Comparison of ENCODE assay signal across 12 cellular contexts in genomic region chr14:52399886-52400599, GRCh38.
A peak's percentile ranks its signal among the peaks of the same experiment; 100 is the strongest.
DNase-seq lines count a peak whose midpoint lies in the region; ATAC-seq, FAIRE-seq and TF ChIP-seq lines count a peak whose summit lies in the region.
"Had no signal": no experiment of that assay in that cellular context is flagged by ENCODE, and none has a peak within 500 bp of the region (broad histone marks: within the 10 kb centered on the region; RNA-seq: fewer than 3 reads in every experiment).

No MANE protein-coding gene starts in this region.

- DNase-seq in ELF-1 (ENCODE audit: low read depth, low spot score) (peak; percentile 3), HL-60 (ENCODE audit: low read depth in 1 of 2, low spot score in 1 of 2) (peak; percentile 34 to 46), astrocyte (ENCODE audit: low read depth) (peak; percentile 27), mucosa of descending colon (peak in 2 of 3 donors; percentile 46 to 50), GM19240 (ENCODE audit: insufficient read length, low spot score) (no peak), left lobe of liver (ENCODE audit: low spot score) (no peak)
- DNase-seq: left ventricle myocardium superior, NCI-H1436 treated with DMSO at 0.1 percent for 48 hours had no signal

- H3K4me1 Mint-ChIP-seq in astrocyte (ENCODE audit: low read depth, unreplicated experiment) = peaks cover 4% of the 10 kb centered on the region

- no peaks in the 10 kb centered on the region for H3K36me3 ChIP-seq in astrocyte (ENCODE audit: insufficient read depth, low read length)
- H3K36me3 ChIP-seq in mucosa of descending colon (ENCODE audit: low read depth) = no peaks in the 10 kb centered on the region

- H3K27me3 ChIP-seq in HL-60 (ENCODE audit: insufficient read depth, poor library complexity, severe bottlenecking) (no peaks in the 10 kb centered on the region), astrocyte (ENCODE audit: insufficient read depth, low read length) (no peaks in the 10 kb centered on the region)

- intact Hi-C loops in mucosa of descending colon (cut with DNase I, micrococcal nuclease) = no loop called here

- H3K4me3 ChIP-seq in HL-60 (replicated peaks; ENCODE audit: insufficient read depth, low read length) (no peak overlapping the region), astrocyte (ENCODE audit: insufficient read depth, low read depth, low read length) (no peak overlapping the region), mucosa of descending colon (no peak overlapping the region)

- no peak overlapping the region for H3K27ac Mint-ChIP-seq in astrocyte (ENCODE audit: unreplicated experiment)
- H3K27ac Mint-ChIP-seq: type B pancreatic cell had no signal

- H3K4me2 ChIP-seq in astrocyte (ENCODE audit: low read length) = no peak overlapping the region

- H4K20me1 ChIP-seq in astrocyte (ENCODE audit: insufficient read depth, low read length) = no peaks in the 10 kb centered on the region

- no peaks in the 10 kb centered on the region for H3K4me1 ChIP-seq in astrocyte (ENCODE audit: insufficient read depth, low read length)
- peaks cover 19% of the 10 kb centered on the region for H3K4me1 ChIP-seq in mucosa of descending colon (ENCODE audit: low read depth)

- H3K79me2 ChIP-seq in astrocyte (ENCODE audit: insufficient read depth, low read length) = no peaks in the 10 kb centered on the region

- no peak for TF ChIP-seq CTCF in HL-60 (IDR thresholded peaks at IDR 0.05; ENCODE audit: insufficient read depth, low read length)
- TF ChIP-seq CTCF in astrocyte (IDR thresholded peaks at IDR 0.05; ENCODE audit: insufficient read depth, low read depth, low read length) = peak; percentile 15
- TF ChIP-seq CTCF in mucosa of descending colon (IDR thresholded peaks at IDR 0.05) = no peak

- no peak overlapping the region for H3K4me3 Mint-ChIP-seq in astrocyte (ENCODE audit: unreplicated experiment)
- H3K4me3 Mint-ChIP-seq: type B pancreatic cell had no signal

- no peaks in the 10 kb centered on the region for H3K36me3 Mint-ChIP-seq in astrocyte (ENCODE audit: low read depth, unreplicated experiment)
- H3K36me3 Mint-ChIP-seq: type B pancreatic cell had no signal

- H3K9me3 Mint-ChIP-seq in astrocyte (ENCODE audit: unreplicated experiment) = no peaks in the 10 kb centered on the region
- H3K9me3 Mint-ChIP-seq: type B pancreatic cell had no signal

- peaks cover 3% of the 10 kb centered on the region for H3K27me3 Mint-ChIP-seq in astrocyte (ENCODE audit: low read depth, unreplicated experiment)
- H3K27me3 Mint-ChIP-seq: type B pancreatic cell had no signal

- H2AFZ ChIP-seq in astrocyte (ENCODE audit: low read depth, low read length) = no peak overlapping the region

- no peak overlapping the region for H3K27ac ChIP-seq in HL-60 (replicated peaks)
- H3K27ac ChIP-seq in astrocyte (ENCODE audit: low read depth, low read length) = no peak overlapping the region

- ATAC-seq in mucosa of descending colon (peak; percentile 80), left lobe of liver (no peak), GM18520 (IDR thresholded peaks at IDR 0.05; ENCODE audit: unreplicated experiment) (no peak), GM21367 (IDR thresholded peaks at IDR 0.05; ENCODE audit: unreplicated experiment) (no peak)
- ATAC-seq: left ventricle myocardium superior had no signal

- H3K9ac ChIP-seq in astrocyte (ENCODE audit: low read length) = no peak overlapping the region

- FAIRE-seq in astrocyte (lab: Jason Lieb, UNC) = no peak
- FAIRE-seq: TTC549 had no signal

- no peaks in the 10 kb centered on the region for H3K9me3 ChIP-seq in astrocyte (ENCODE audit: insufficient read depth, low read depth, low read length)
- no peaks in the 10 kb centered on the region for H3K9me3 ChIP-seq in mucosa of descending colon

Comparison
In these comparisons a context has a peak if more than half of its experiments do, and no peak if none do; other contexts are left out.
1. DNase-seq: peak in ELF-1 (single experiment), HL-60 (2 of 2), astrocyte (single experiment) and mucosa of descending colon (2 of 3); none in GM19240 (single experiment) and left lobe of liver (single experiment).